ENCODE assay signal across 19 cellular contexts in genomic region chr5:82694886-82695285, GRCh38.
DNase-seq lines count a peak whose midpoint lies in the region; ATAC-seq and TF ChIP-seq lines count a peak whose summit lies in the region.
"Had no signal": no experiment of that assay in that cellular context is flagged by ENCODE, and none has a peak within 500 bp of the region (broad histone marks: within the 10 kb centered on the region; RNA-seq: fewer than 3 reads in every experiment).

No MANE protein-coding gene starts in this region.

- no peak overlapping the region for H3K27ac Mint-ChIP-seq in WTC11
- H3K27ac Mint-ChIP-seq: CD4-positive, CD25-positive, alpha-beta regulatory T cell had no signal

- TF ChIP-seq CTCF in WTC11 (IDR thresholded peaks at IDR 0.05), result no peak

- peaks cover 23% of the 10 kb centered on the region for H3K4me1 Mint-ChIP-seq in WTC11
- H3K4me1 Mint-ChIP-seq: CD4-positive, CD25-positive, alpha-beta regulatory T cell had no signal

- intact Hi-C loops in left colon (cut with DNase I, micrococcal nuclease), result no loop called here

- CTCF ChIA-PET in WTC11 (lab: Charles Lee), result no interaction called here

- POLR2A ChIA-PET in WTC11 (lab: Charles Lee), result no interaction called here

- H3K4me3 Mint-ChIP-seq in WTC11, result no peak overlapping the region
- H3K4me3 Mint-ChIP-seq: CD4-positive, CD25-positive, alpha-beta regulatory T cell had no signal

- peak; percentile 1 for DNase-seq in NCI-H1105 treated with DMSO at 0.1 percent for 48 hours (lab: John Stamatoyannopoulos, UW)
- no peak for DNase-seq in NCI-H1105 (lab: John Stamatoyannopoulos, UW)
- DNase-seq in HK-2 (ENCODE audit: unreplicated experiment), result peak; percentile 0
- DNase-seq in WTC11 (ENCODE audit: low spot score), result no peak
- DNase-seq in left colon, result peak in 1 of 2 donors; percentile 24
- DNase-seq in ureter (ENCODE audit: low spot score), result no peak
- no peak for DNase-seq in foreskin melanocyte
- DNase-seq: AML-193; CD4-positive, CD25-positive, alpha-beta regulatory T cell; COR-L47; GDM1; KBM-7; NCI-H1417; NCI-H1930; NCI-H226; NCI-H526 treated with DMSO at 0.1 percent for 48 hours had no signal

- no peaks in the 10 kb centered on the region for H3K36me3 Mint-ChIP-seq in WTC11
- H3K36me3 Mint-ChIP-seq: CD4-positive, CD25-positive, alpha-beta regulatory T cell had no signal

- peak; percentile 79 for ATAC-seq in WTC11
- peak; percentile 51 for ATAC-seq in left colon
- no peak for ATAC-seq in GM21529 (IDR thresholded peaks at IDR 0.05; ENCODE audit: unreplicated experiment)
- ATAC-seq: HepG2, SK-N-SH treated with all-trans-retinoic acid at 6 μM for 48 hours had no signal

- H3K9me3 Mint-ChIP-seq in WTC11, result no peaks in the 10 kb centered on the region

- H3K27me3 Mint-ChIP-seq in WTC11 (ENCODE audit: low read depth), result no peaks in the 10 kb centered on the region
- H3K27me3 Mint-ChIP-seq: CD4-positive, CD25-positive, alpha-beta regulatory T cell had no signal

TF ChIP-seq in WTC11, 78 proteins besides CTCF, POLR2A, EP300 and RAD21 (continues in another document):
- no peak for TF ChIP-seq NR3C1 (CRISPR knock-in tag; conservative IDR thresholded peaks at IDR 0.05; ENCODE audit: low read depth)
- TF ChIP-seq RORB (CRISPR knock-in tag; IDR thresholded peaks at IDR 0.05), result no peak
- TF ChIP-seq ZNF121 (CRISPR knock-in tag; IDR thresholded peaks at IDR 0.05), result no peak
- no peak for TF ChIP-seq ETV6 (CRISPR knock-in tag; IDR thresholded peaks at IDR 0.05)
- TF ChIP-seq USF2 (CRISPR knock-in tag; IDR thresholded peaks at IDR 0.05), result no peak
- TF ChIP-seq ZNF532 (CRISPR knock-in tag; IDR thresholded peaks at IDR 0.05; ENCODE audit: borderline replicate concordance), result no peak
- TF ChIP-seq CDX4 (CRISPR knock-in tag; IDR thresholded peaks at IDR 0.05; ENCODE audit: borderline replicate concordance), result no peak
- no peak for TF ChIP-seq PRDM15 (CRISPR knock-in tag; IDR thresholded peaks at IDR 0.05)
- TF ChIP-seq STAT6 (CRISPR knock-in tag; conservative IDR thresholded peaks at IDR 0.05; ENCODE audit: low read depth), result no peak
- TF ChIP-seq IRF1 (CRISPR knock-in tag; IDR thresholded peaks at IDR 0.05), result no peak
- TF ChIP-seq E2F1 (CRISPR knock-in tag; IDR thresholded peaks at IDR 0.05), result no peak
- TF ChIP-seq FOXP1 (CRISPR knock-in tag; IDR thresholded peaks at IDR 0.05; ENCODE audit: borderline replicate concordance), result no peak

Comparison
In these comparisons a context has a peak if more than half of its experiments do, and no peak if none do; other contexts are left out.
1. DNase-seq: peak in NCI-H1105 treated with DMSO at 0.1 percent for 48 hours (single experiment) and HK-2 (single experiment); none in NCI-H1105 (single experiment), WTC11 (single experiment), ureter (single experiment) and foreskin melanocyte (single experiment).